14 cellular contexts compared by ENCODE assay signal in genomic region chr12:24535334-24536019, GRCh38.
A peak's percentile ranks its signal among the peaks of the same experiment; 100 is the strongest.
DNase-seq lines count a peak whose midpoint lies in the region; ATAC-seq and TF ChIP-seq lines count a peak whose summit lies in the region.
"Had no signal": no experiment of that assay in that cellular context is flagged by ENCODE, and none has a peak within 500 bp of the region (broad histone marks: within the 10 kb centered on the region; RNA-seq: fewer than 3 reads in every experiment).

No MANE protein-coding gene starts in this region.

- H3K9me3 ChIP-seq in ascending aorta: no peaks in the 10 kb centered on the region
- no peaks in the 10 kb centered on the region for H3K9me3 ChIP-seq in heart left ventricle
- H3K9me3 ChIP-seq in psoas muscle: no peaks in the 10 kb centered on the region
- H3K9me3 ChIP-seq in upper lobe of right lung: no peaks in the 10 kb centered on the region
- H3K9me3 ChIP-seq: BE2C, left lung had no signal

- no peak for TF ChIP-seq POLR2A in heart left ventricle (IDR thresholded peaks at IDR 0.05)

- H3K4me3 ChIP-seq in ascending aorta (peak overlapping the region in 1 of 2 donors; percentile 6), heart left ventricle (peak overlapping the region in 1 of 12 donors; percentile 3), psoas muscle (no peak overlapping the region), upper lobe of right lung (peak overlapping the region; percentile 14)
- H3K4me3 ChIP-seq: left lung had no signal

- H3K4me1 ChIP-seq in ascending aorta (peaks cover 0 to 29% of the 10 kb centered on the region in 2 donors), heart left ventricle (peaks cover 0 to 29% (median 5%) of the 10 kb centered on the region in 12 donors), psoas muscle (no peaks in the 10 kb centered on the region), upper lobe of right lung (no peaks in the 10 kb centered on the region)
- H3K4me1 ChIP-seq: BE2C, foreskin keratinocyte, left lung had no signal

- intact Hi-C loops in ascending aorta (cut with DNase I): loop anchor here (10.0 kb wide), 1 partner anchor 111 kb away; no protein-coding TSS in a partner anchor
- intact Hi-C loops in heart left ventricle (cut with DNase I): no loop called here
- intact Hi-C loops in psoas muscle (cut with DNase I): no loop called here
- intact Hi-C loops in upper lobe of right lung (cut with DNase I): no loop called here

- WGBS in heart left ventricle, 4 donors: 51 to 66% (median 60%) methylated on average over 6 of the region's 6 CpGs
- WGBS in psoas muscle, 3 donors: 62 to 68% (median 63%) methylated on average over 6 of the region's 6 CpGs

- DNase-seq in ascending aorta (ENCODE audit: low spot score in 2 of 2): no peak
- no peak for DNase-seq in heart left ventricle
- no peak for DNase-seq in psoas muscle
- DNase-seq in upper lobe of right lung: no peak
- DNase-seq in GM03348 (ENCODE audit: low spot score): no peak
- DNase-seq in NCI-H510A treated with DMSO at 0.1 percent for 48 hours (lab: John Stamatoyannopoulos, UW): no peak
- DNase-seq in COR-L47 (lab: John Stamatoyannopoulos, UW): no peak
- DNase-seq: activated naive CD4-positive, alpha-beta T cell treated with Interleukin-2 at 50 U/mL for 16 hours; BE2C; EL; foreskin keratinocyte; KBM-7; left lung; NCI-H2029 treated with DMSO at 0.1 percent for 48 hours had no signal

- H3K27ac ChIP-seq in ascending aorta (peak overlapping the region; percentile 58 to 82), heart left ventricle (peak overlapping the region in 10 of 12 donors; percentile 6 to 60 (median 38)), psoas muscle (peak overlapping the region; percentile 30), upper lobe of right lung (peak overlapping the region; percentile 49)
- H3K27ac ChIP-seq: foreskin keratinocyte had no signal

- TF ChIP-seq CTCF in ascending aorta (IDR thresholded peaks at IDR 0.05) (no peak), heart left ventricle (IDR thresholded peaks at IDR 0.05) (no peak), psoas muscle (IDR thresholded peaks at IDR 0.05) (no peak), upper lobe of right lung (IDR thresholded peaks at IDR 0.05) (no peak)

- H3K36me3 ChIP-seq in ascending aorta (no peaks in the 10 kb centered on the region), heart left ventricle (no peaks in the 10 kb centered on the region), psoas muscle (ENCODE audit: insufficient read depth in 1 of 2, low read depth in 1 of 2) (no peaks in the 10 kb centered on the region), upper lobe of right lung (no peaks in the 10 kb centered on the region)
- H3K36me3 ChIP-seq: BE2C, left lung had no signal

- ATAC-seq in heart left ventricle: no peak
- no peak for ATAC-seq in psoas muscle
- no peak for ATAC-seq in upper lobe of right lung
- ATAC-seq: foreskin keratinocyte, left lung had no signal

- H3K27me3 ChIP-seq in ascending aorta (no peaks in the 10 kb centered on the region), heart left ventricle (no peaks in the 10 kb centered on the region), psoas muscle (ENCODE audit: insufficient read depth in 3 of 3, low read length in 2 of 3) (no peaks in the 10 kb centered on the region), upper lobe of right lung (no peaks in the 10 kb centered on the region)
- H3K27me3 ChIP-seq: BE2C, foreskin keratinocyte, left lung had no signal
